ENCODE assay signal across 8 cellular contexts in the genomic region with DNA sequence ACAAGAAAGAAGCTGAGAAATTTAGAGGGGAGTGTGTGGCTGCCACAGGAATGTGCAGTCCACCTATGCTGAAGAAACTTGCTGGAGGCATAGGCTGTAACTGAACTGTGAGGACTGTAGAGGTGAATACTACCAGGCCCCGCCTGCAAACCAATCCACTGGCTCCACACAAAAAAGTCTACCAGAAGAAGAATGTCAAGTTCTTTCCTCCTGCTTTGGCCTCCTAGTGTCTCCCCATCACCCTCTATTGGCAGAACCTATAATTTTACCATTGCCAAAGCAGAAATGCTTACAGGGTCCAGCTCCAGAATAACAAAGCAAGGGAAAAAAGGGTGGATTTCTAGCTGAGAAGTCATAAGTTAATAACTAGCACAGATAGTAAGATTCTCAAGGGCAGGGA. TPM values are rescaled to one million over a fixed set of nuclear protein-coding genes. Genes with fewer than 3 reads are reported as not detected.
A peak's percentile ranks its signal among the peaks of the same experiment; 100 is the strongest.
DNase-seq lines count a peak whose midpoint lies in the region; ATAC-seq, FAIRE-seq and TF ChIP-seq lines count a peak whose summit lies in the region.

No MANE protein-coding gene starts in this region.

- no peak for TF ChIP-seq EP300 in GM12878 (IDR thresholded peaks at IDR 0.05; ENCODE audit: borderline replicate concordance in 1 of 2, control insufficient read depth in 1 of 2, low read depth in 2 of 2, low read length in 2 of 2)

- H3K27me3 ChIP-seq in GM12878 (replicated peaks in 1 of 2; ENCODE audit: control insufficient read depth in 2 of 2, insufficient read depth in 2 of 2, low read length in 1 of 2) = no peaks in the 10 kb centered on the region

- H2AFZ ChIP-seq in GM12878 (ENCODE audit: control insufficient read depth, low read depth, low read length) = peak overlapping the region; percentile 7; the same call in 1 of the 2 replicates

- TF ChIP-seq POLR2A in GM12878 (IDR thresholded peaks at IDR 0.05; ENCODE audit: low read depth, low read length) = no peak

- peak; percentile 71 for TF ChIP-seq RAD21 in GM12878 (IDR thresholded peaks at IDR 0.05; ENCODE audit: insufficient read depth, low read depth, low read length)

- peak; percentile 74 for ATAC-seq in GM18861 (IDR thresholded peaks at IDR 0.05; ENCODE audit: unreplicated experiment)
- ATAC-seq in HG03565 (IDR thresholded peaks at IDR 0.05; ENCODE audit: unreplicated experiment) = peak; percentile 67
- ATAC-seq in GM12878 = peak; percentile 90
- no peak for ATAC-seq in GM21737 (IDR thresholded peaks at IDR 0.05; ENCODE audit: unreplicated experiment)
- ATAC-seq in HG03378 (IDR thresholded peaks at IDR 0.05; ENCODE audit: unreplicated experiment) = no peak

- no peak overlapping the region for H3K4me2 ChIP-seq in GM12878 (ENCODE audit: control insufficient read depth, insufficient read depth)

- H3K4me1 ChIP-seq in GM12878 (ENCODE audit: control insufficient read depth, insufficient read depth, low read length) = no peaks in the 10 kb centered on the region

- in situ Hi-C loops in GM12878 (cut with MboI) = no loop called here

- WGBS in GM12878 (ENCODE audit: insufficient coverage, insufficient replicate concordance, low lambda C conversion rate, missing lambda C conversion rate) = 58% methylated on average over 1 of the region's 1 CpG

- DNase-seq in AG09309 (ENCODE audit: low read depth) (no peak), GM12878 (ENCODE audit: low read depth, low spot score) (no peak), urothelium cell line (ENCODE audit: low spot score) (peak; percentile 8)
- DNase-seq in central memory CD4-positive, alpha-beta T cell = no peak

- H4K20me1 ChIP-seq in GM12878 (ENCODE audit: control insufficient read depth, insufficient read depth) = no peaks in the 10 kb centered on the region

- peak; percentile 80 for FAIRE-seq in GM12878 (lab: Jason Lieb, UNC)
- FAIRE-seq in urothelium cell line (lab: Jason Lieb, UNC) = no peak

- H3K9ac ChIP-seq in GM12878 (ENCODE audit: control insufficient read depth, insufficient read depth, low read length) = no peak overlapping the region

- H3K9me3 ChIP-seq in GM12878 (replicated peaks; ENCODE audit: control insufficient read depth, insufficient read depth, low read length) = no peaks in the 10 kb centered on the region

- BruUV-seq in GM12878 (replicated peaks; lab: Mats Ljungman, UMichigan) = no TSS peak

- H3K27ac ChIP-seq in GM12878 (ENCODE audit: control insufficient read depth, insufficient read depth) = no peak overlapping the region

- RAD21 ChIA-PET in GM12878 (lab: Charles Lee; ENCODE audit: unreplicated experiment) = interaction anchor here (1.0 to 1.3 kb wide), 2 partner anchors 70 to 81 kb away, joined by 3 read pairs; no protein-coding TSS in a partner anchor

- POLR2A ChIA-PET in GM12878 (lab: Charles Lee) = no interaction called here

- SMC1A ChIA-PET in GM12878 (lab: Charles Lee; ENCODE audit: uncharacterized antibody, unreplicated experiment) = interaction anchor here (1.2 to 1.8 kb wide), 2 partner anchors 14 to 77 kb away, joined by 3 to 4 read pairs; no protein-coding TSS in a partner anchor

- H3K4me3 ChIP-seq in AG09309 (ENCODE audit: control insufficient read depth, low read depth, low read length) = no peak overlapping the region
- H3K4me3 ChIP-seq in GM12878 = no peak overlapping the region

- no peaks in the 10 kb centered on the region for H3K36me3 ChIP-seq in GM12878 (ENCODE audit: control insufficient read depth in 2 of 2, insufficient read depth in 2 of 2, low read length in 1 of 2)

- CTCF ChIA-PET in GM12878 (lab: Yijun Ruan, JAX) = interaction anchor here (0.7 to 1.6 kb wide), 8 partner anchors 50 to 438 kb away, joined by 3 to 14 read pairs (median 4); no protein-coding TSS in a partner anchor

- TF ChIP-seq CTCF in AG09309 (IDR thresholded peaks at IDR 0.05; ENCODE audit: control insufficient read depth, insufficient read depth, low read depth, low read length, missing control alignments) (peak; percentile 44), GM12878 (IDR thresholded peaks at IDR 0.05 in 2 of 3, conservative IDR thresholded peaks at IDR 0.05 in 1 of 3; ENCODE audit: control insufficient read depth in 2 of 3, extremely low read depth in 1 of 3, insufficient read depth in 1 of 3, low read depth in 3 of 3, low read length in 3 of 3) (peak; percentile 50 to 64 (median 61))

- intact Hi-C loops in GM12878 (cut with micrococcal nuclease; ENCODE audit: unreplicated experiment) = loop anchor here (1.0 to 5.0 kb wide), 2 partner anchors 76 to 150 kb away; no protein-coding TSS in a partner anchor

- no peaks in the 10 kb centered on the region for H3K79me2 ChIP-seq in GM12878 (ENCODE audit: control insufficient read depth, insufficient read depth, low read length)

TF ChIP-seq in GM12878, 131 proteins besides CTCF, POLR2A, EP300 and RAD21:
- peak; percentile 48 for TF ChIP-seq SMC3 (IDR thresholded peaks at IDR 0.05; ENCODE audit: borderline replicate concordance, low read length)
- TF ChIP-seq IRF4 (IDR thresholded peaks at IDR 0.05; ENCODE audit: low read depth, low read length) = no peak

RNA-seq across cellular contexts. Expression of a gene that starts 5.9 kb away (rescaled TPM):
- total RNA-seq in GM12878 (2013; cell fraction: nucleolus; rRNA removed) = 68.9 and 71.1 TPM in 2 replicates
- 308 and 329 TPM in 2 replicates for total RNA-seq in GM12878 (2014; rRNA removed)
- total RNA-seq in GM12878 (2014; rRNA removed; fragmentation: Illumina TruSeq; extraction: Trizol) = 330 and 378 TPM in 2 replicates
- total RNA-seq in GM12878 (2021) = 424 and 434 TPM in 2 replicates
- 261 TPM for polyA plus RNA-seq in GM12878 (2011; ENCODE audit: low read depth)
- 1,196 and 1,341 TPM in 2 replicates for polyA plus RNA-seq in GM12878 (2011; rRNA removed)
- polyA plus RNA-seq in GM12878 (2011; cell fraction: cytosol; rRNA removed) = 686 and 945 TPM in 2 replicates
- polyA plus RNA-seq in GM12878 (2011; cell fraction: nucleus; rRNA removed) = 343 and 385 TPM in 2 replicates
- polyA plus RNA-seq in GM12878 (2012) = 345 and 392 TPM in 2 replicates
- polyA plus RNA-seq in GM12878 (2014; fragmentation: Illumina TruSeq; extraction: Trizol) = 205 and 334 TPM in 2 replicates
- polyA plus RNA-seq in GM12878 (2014; fragmentation: Nextera tagmentation; extraction: Ambion mirVana) = 100 to 1,000 TPM; 643 to 716 TPM
- polyA plus RNA-seq in GM12878 (2014; rRNA removed) = 422 and 457 TPM in 2 replicates
- 1,000 to 10,000 TPM; 1,121 to 1,181 TPM for polyA plus RNA-seq in GM12878 (2016; fragmentation: Nextera tagmentation; extraction: Ambion mirVana)
- 333 and 340 TPM in 2 replicates for polyA minus RNA-seq in GM12878 (2011; rRNA and poly(A)+ RNA removed)
- polyA minus RNA-seq in GM12878 (2011; cell fraction: cytosol; rRNA and poly(A)+ RNA removed) = 92.2 and 96.0 TPM in 2 replicates
- 64.4 and 91.2 TPM in 2 replicates for polyA minus RNA-seq in GM12878 (2011; cell fraction: nucleus; rRNA and poly(A)+ RNA removed)

RNA-seq across cellular contexts. Expression of a gene that starts 19.4 kb away (rescaled TPM):
- 146 and 154 TPM in 2 replicates for total RNA-seq in GM12878 (2013; cell fraction: nucleolus; rRNA removed)
- total RNA-seq in GM12878 (2014; rRNA removed) (26.0 and 28.2 TPM in 2 replicates), GM12878 (2014; rRNA removed; fragmentation: Illumina TruSeq; extraction: Trizol) (35.7 and 36.2 TPM in 2 replicates), GM12878 (2021) (34.0 and 35.8 TPM in 2 replicates)
- polyA plus RNA-seq in GM12878 (2011; ENCODE audit: low read depth) = 14.3 TPM
- polyA plus RNA-seq in GM12878 (2011; rRNA removed) (78.0 and 93.7 TPM in 2 replicates), GM12878 (2014; fragmentation: Illumina TruSeq; extraction: Trizol) (38.2 and 43.4 TPM in 2 replicates), GM12878 (2014; fragmentation: Nextera tagmentation; extraction: Ambion mirVana) (10 to 100 TPM; 10.3 to 17.7 TPM), GM12878 (2014; rRNA removed) (17.6 and 18.9 TPM in 2 replicates), GM12878 (2016; fragmentation: Nextera tagmentation; extraction: Ambion mirVana) (10 to 100 TPM; 42.5 to 44.7 TPM)
- polyA plus RNA-seq in GM12878 (2011; cell fraction: cytosol; rRNA removed) = 54.7 and 55.9 TPM in 2 replicates
- polyA plus RNA-seq in GM12878 (2011; cell fraction: nucleus; rRNA removed) = 26.6 and 34.9 TPM in 2 replicates
- polyA plus RNA-seq in GM12878 (2012) = 17.8 and 23.5 TPM in 2 replicates
- 153 and 156 TPM in 2 replicates for polyA minus RNA-seq in GM12878 (2011; rRNA and poly(A)+ RNA removed)
- polyA minus RNA-seq in GM12878 (2011; cell fraction: cytosol; rRNA and poly(A)+ RNA removed) = 34.7 and 43.8 TPM in 2 replicates
- polyA minus RNA-seq in GM12878 (2011; cell fraction: nucleus; rRNA and poly(A)+ RNA removed) = 72.9 and 89.1 TPM in 2 replicates

Comparison
In these comparisons a context has a peak if more than half of its experiments do, and no peak if none do; other contexts are left out.
1. ATAC-seq: peak in GM18861 (single experiment), HG03565 (single experiment) and GM12878 (single experiment); none in GM21737 (single experiment) and HG03378 (single experiment).